In the genomic region with DNA sequence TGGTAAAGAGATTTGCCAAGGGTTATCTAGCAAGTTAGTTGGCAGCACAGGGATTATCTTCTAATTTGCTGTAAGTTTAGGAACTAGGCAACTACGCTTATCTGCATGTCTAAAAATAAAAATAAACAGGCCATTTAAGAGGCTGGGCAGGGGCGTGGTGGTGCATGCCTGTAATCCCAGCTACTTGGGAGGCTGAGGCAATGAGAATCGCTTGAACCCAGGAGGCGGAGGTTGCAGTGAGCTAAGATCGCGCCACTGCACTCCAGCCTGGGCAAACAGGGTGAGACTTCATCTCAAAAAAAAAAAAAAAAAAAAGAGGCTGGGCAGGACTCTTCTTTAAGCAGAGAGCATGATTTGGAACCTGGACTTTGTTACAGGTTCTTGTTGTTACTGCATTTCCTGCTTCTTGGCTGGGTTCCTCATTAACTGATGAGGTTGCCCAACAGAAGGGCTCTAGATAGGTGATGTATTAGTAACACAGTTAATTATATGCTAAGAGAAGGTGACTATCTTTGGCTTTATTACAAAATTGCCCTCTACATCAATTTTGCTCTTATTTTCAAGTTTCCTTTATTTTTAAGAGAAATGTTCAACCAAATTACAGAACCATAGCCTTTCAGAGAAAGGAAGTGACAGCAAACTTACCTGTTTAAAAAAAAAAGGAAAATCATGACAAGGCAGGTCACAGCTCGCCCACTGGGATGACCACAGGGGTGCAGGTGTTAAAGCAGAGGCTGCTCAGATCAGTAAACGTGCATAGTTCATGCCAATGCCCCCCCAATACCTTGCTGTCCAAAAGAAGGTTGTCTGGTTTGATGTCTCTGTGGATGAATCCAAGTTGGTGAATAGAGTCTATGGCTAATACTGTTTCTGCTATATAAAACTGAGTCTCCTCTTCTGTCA, we compare ENCODE assay signal across 15 cellular contexts. TPM values are rescaled to one million over a fixed set of nuclear protein-coding genes. Genes with fewer than 3 reads are reported as not detected.
DNase-seq lines count a peak whose midpoint lies in the region; ATAC-seq, FAIRE-seq and TF ChIP-seq lines count a peak whose summit lies in the region.
"Had no signal": no experiment of that assay in that cellular context is flagged by ENCODE, and none has a peak within 500 bp of the region (broad histone marks: within the 10 kb centered on the region; RNA-seq: fewer than 3 reads in every experiment).

No MANE protein-coding gene starts in this region.

- peaks cover 82% of the 10 kb centered on the region for H3K36me3 Mint-ChIP-seq in CD8-positive, alpha-beta T cell
- peaks cover 68% of the 10 kb centered on the region for H3K36me3 Mint-ChIP-seq in activated CD8-positive, alpha-beta T cell treated with anti-CD3 and anti-CD28 coated beads, Interleukin-2, amount 10 ng/mL, durations not matched to agents 7 days and 5 days (ENCODE audit: low read depth)
- H3K36me3 Mint-ChIP-seq in GM23338 (ENCODE audit: low read depth): peaks cover 39% of the 10 kb centered on the region

- no peaks in the 10 kb centered on the region for H3K27me3 ChIP-seq in CD8-positive, alpha-beta T cell (ENCODE audit: insufficient read depth, low read length)
- no peaks in the 10 kb centered on the region for H3K27me3 ChIP-seq in HepG2 (ENCODE audit: control insufficient read depth in 1 of 2, insufficient read depth in 2 of 2, low read length in 2 of 2)
- no peaks in the 10 kb centered on the region for H3K27me3 ChIP-seq in GM23338 (ENCODE audit: insufficient read depth)
- H3K27me3 ChIP-seq: cardiac muscle cell had no signal

- ATAC-seq in CD8-positive, alpha-beta T cell: peak; percentile 47
- ATAC-seq in activated CD8-positive, alpha-beta T cell treated with anti-CD3 and anti-CD28 coated beads, Interleukin-2, amount 10 ng/mL, durations not matched to agents 7 days and 5 days: no peak
- ATAC-seq in HepG2 (peak; percentile 68), HG02981 (IDR thresholded peaks at IDR 0.05; ENCODE audit: unreplicated experiment) (no peak), GM23338 (no peak)
- ATAC-seq: activated CD4-positive, CD25-positive, alpha-beta regulatory T cell treated with anti-CD3 and anti-CD28 coated beads, Interleukin-2, amount 50 U/mL, for 24 hours had no signal

- H3K9ac ChIP-seq in HepG2 (ENCODE audit: insufficient read depth, low read depth, low read length): no peak overlapping the region

- TF ChIP-seq RAD21 in HepG2 (CRISPR knock-in tag; IDR thresholded peaks at IDR 0.05): no peak

- H3K9me2 ChIP-seq in GM23338 (ENCODE audit: insufficient read depth): no peaks in the 10 kb centered on the region

- H3K9me3 Mint-ChIP-seq in CD8-positive, alpha-beta T cell: no peaks in the 10 kb centered on the region
- no peaks in the 10 kb centered on the region for H3K9me3 Mint-ChIP-seq in activated CD8-positive, alpha-beta T cell treated with anti-CD3 and anti-CD28 coated beads, Interleukin-2, amount 10 ng/mL, durations not matched to agents 7 days and 5 days (ENCODE audit: insufficient read depth)
- 0 out of 3 replicates have a peak, but pooled peaks cover 4% of the 10 kb centered on the region for H3K9me3 Mint-ChIP-seq in GM23338
- H3K9me3 Mint-ChIP-seq: neural crest cell had no signal

- H4K20me1 ChIP-seq in HepG2 (ENCODE audit: insufficient read depth, low read length) (no peaks in the 10 kb centered on the region), GM23338 (replicated peaks; ENCODE audit: insufficient read depth) (no peaks in the 10 kb centered on the region)

- H3K4me3 ChIP-seq in CD8-positive, alpha-beta T cell (ENCODE audit: low read depth, low read length): no peak overlapping the region
- H3K4me3 ChIP-seq in HepG2 (replicated peaks in 1 of 3; ENCODE audit: insufficient read depth in 1 of 3, low read depth in 2 of 3, low read length in 3 of 3): no peak overlapping the region
- no peak overlapping the region for H3K4me3 ChIP-seq in GM23338
- H3K4me3 ChIP-seq: cardiac muscle cell had no signal

- CTCF ChIA-PET in CD8-positive, alpha-beta T cell (lab: Charles Lee): interaction anchor here (1.4 kb wide), 1 partner anchor 11 kb away, joined by 4 read pairs; no protein-coding TSS in a partner anchor
- CTCF ChIA-PET in activated CD8-positive, alpha-beta T cell treated with anti-CD3 and anti-CD28 coated beads, Interleukin-2, amount 10 ng/mL, durations not matched to agents 7 days and 5 days (lab: Charles Lee): interaction anchor here (1.7 to 1.8 kb wide), 2 partner anchors 29 to 65 kb away, joined by 4 to 5 read pairs; no protein-coding TSS in a partner anchor
- CTCF ChIA-PET in HepG2 (lab: Yijun Ruan, JAX; ENCODE audit: low intra/inter-chr PET ratio, low total read pairs): no interaction called here

- H3K4me3 Mint-ChIP-seq in CD8-positive, alpha-beta T cell: no peak overlapping the region
- H3K4me3 Mint-ChIP-seq in activated CD8-positive, alpha-beta T cell treated with anti-CD3 and anti-CD28 coated beads, Interleukin-2, amount 10 ng/mL, durations not matched to agents 7 days and 5 days: no peak overlapping the region
- H3K4me3 Mint-ChIP-seq in GM23338: no peak overlapping the region
- H3K4me3 Mint-ChIP-seq: neural crest cell had no signal

- TF ChIP-seq CTCF in CD8-positive, alpha-beta T cell (IDR thresholded peaks at IDR 0.05): no peak
- TF ChIP-seq CTCF in GM13976 (IDR thresholded peaks at IDR 0.05; ENCODE audit: borderline replicate concordance, control extremely low read depth, extremely low read depth, insufficient read depth, missing control alignments) (no peak), HepG2 (CRISPR knock-in tag; IDR thresholded peaks at IDR 0.05) (no peak), GM23338 (conservative IDR thresholded peaks at IDR 0.05; ENCODE audit: low read depth in 2 of 2) (no peak)

- peaks cover 38% of the 10 kb centered on the region for H3K36me3 ChIP-seq in CD8-positive, alpha-beta T cell (ENCODE audit: insufficient read depth, low read length)
- H3K36me3 ChIP-seq in HepG2 (replicated peaks in 1 of 2; ENCODE audit: control insufficient read depth in 1 of 2, insufficient read depth in 2 of 2, low read length in 2 of 2) (peaks cover 10 to 20% of the 10 kb centered on the region in 2 experiments), GM23338 (ENCODE audit: insufficient read depth) (peaks cover 19% of the 10 kb centered on the region)

- H3K79me2 ChIP-seq in HepG2 (ENCODE audit: insufficient read depth, low read length) (no peaks in the 10 kb centered on the region), GM23338 (replicated peaks; ENCODE audit: insufficient read depth) (no peaks in the 10 kb centered on the region)

- H3K9me3 ChIP-seq in CD8-positive, alpha-beta T cell (ENCODE audit: low read length): no peaks in the 10 kb centered on the region
- no peaks in the 10 kb centered on the region for H3K9me3 ChIP-seq in HepG2 (ENCODE audit: low read length)

- H3K27me3 Mint-ChIP-seq in CD8-positive, alpha-beta T cell (ENCODE audit: low read depth): no peaks in the 10 kb centered on the region
- no peaks in the 10 kb centered on the region for H3K27me3 Mint-ChIP-seq in activated CD8-positive, alpha-beta T cell treated with anti-CD3 and anti-CD28 coated beads, Interleukin-2, amount 10 ng/mL, durations not matched to agents 7 days and 5 days (ENCODE audit: low read depth)
- peaks cover 5% of the 10 kb centered on the region for H3K27me3 Mint-ChIP-seq in GM23338 (ENCODE audit: insufficient read depth, low read depth, poor library complexity)

- H3K4me1 Mint-ChIP-seq in CD8-positive, alpha-beta T cell (ENCODE audit: low read depth): peaks cover 50% of the 10 kb centered on the region
- peaks cover 43% of the 10 kb centered on the region for H3K4me1 Mint-ChIP-seq in activated CD8-positive, alpha-beta T cell treated with anti-CD3 and anti-CD28 coated beads, Interleukin-2, amount 10 ng/mL, durations not matched to agents 7 days and 5 days (ENCODE audit: low read depth)
- no peaks in the 10 kb centered on the region for H3K4me1 Mint-ChIP-seq in GM23338
- H3K4me1 Mint-ChIP-seq: neural crest cell had no signal

- H3K27ac Mint-ChIP-seq in CD8-positive, alpha-beta T cell: peak overlapping the region; percentile 37
- peak overlapping the region; percentile 34 for H3K27ac Mint-ChIP-seq in activated CD8-positive, alpha-beta T cell treated with anti-CD3 and anti-CD28 coated beads, Interleukin-2, amount 10 ng/mL, durations not matched to agents 7 days and 5 days
- no peak overlapping the region for H3K27ac Mint-ChIP-seq in GM23338

- no peak overlapping the region for H3K27ac ChIP-seq in CD8-positive, alpha-beta T cell (ENCODE audit: low read depth, low read length)
- peak overlapping the region; percentile 34 for H3K27ac ChIP-seq in HepG2 (ENCODE audit: extremely low read length, insufficient read depth, low read length)
- H3K27ac ChIP-seq in GM23338 (ENCODE audit: low read depth): no peak overlapping the region
- H3K27ac ChIP-seq: cardiac muscle cell had no signal

- H3F3A ChIP-seq in GM23338 (replicated peaks; ENCODE audit: low read depth): no peaks in the 10 kb centered on the region

- intact Hi-C loops in CD8-positive, alpha-beta T cell (cut with DNase I, micrococcal nuclease): no loop called here
- intact Hi-C loops in HepG2 (cut with micrococcal nuclease; ENCODE audit: unreplicated experiment): no loop called here

- no peak for DNase-seq in CD8-positive, alpha-beta T cell
- DNase-seq in GM13976 (ENCODE audit: low spot score) (peak; percentile 24), HepG2 (ENCODE audit: low spot score) (peak; percentile 30), GM23338 (ENCODE audit: low spot score) (no peak), GM03348 (ENCODE audit: low spot score) (no peak)
- no peak for DNase-seq in activated CD8-positive, alpha-beta T cell treated with anti-CD3 and anti-CD28 coated beads, Interleukin-2, amount 10 ng/mL, durations not matched to agents 7 days and 5 days
- DNase-seq: C1 segment of cervical spinal cord, IMR-90, islet precursor cell, NCI-H510A had no signal

- H2AFZ ChIP-seq in HepG2 (ENCODE audit: low read length) (no peak overlapping the region), GM23338 (no peak overlapping the region)

- peak in 1 of 2 experiments; percentile 24; a peak in 1 of 4 replicates for TF ChIP-seq EP300 in HepG2 (IDR thresholded peaks at IDR 0.05; ENCODE audit: low read depth in 2 of 2, low read length in 2 of 2)
- no peak for TF ChIP-seq EP300 in HepG2 (CRISPR knock-in tag; IDR thresholded peaks at IDR 0.05; ENCODE audit: borderline replicate concordance)

- POLR2A ChIA-PET in CD8-positive, alpha-beta T cell (lab: Charles Lee): interaction anchor here (1.1 kb wide), 1 partner anchor 30 kb away, joined by 3 read pairs; no protein-coding TSS in a partner anchor
- POLR2A ChIA-PET in activated CD8-positive, alpha-beta T cell treated with anti-CD3 and anti-CD28 coated beads, Interleukin-2, amount 10 ng/mL, durations not matched to agents 7 days and 5 days (lab: Charles Lee): no interaction called here
- POLR2A ChIA-PET in HepG2 (lab: Yijun Ruan, JAX): interaction anchor here (1.3 kb wide), 1 partner anchor 23 kb away, joined by 3 read pairs; no protein-coding TSS in a partner anchor

- no peak for TF ChIP-seq POLR2A in HepG2 (IDR thresholded peaks at IDR 0.05; ENCODE audit: insufficient read depth in 1 of 2, low read depth in 2 of 2, low read length in 2 of 2)

- FAIRE-seq in HepG2 (lab: Jason Lieb, UNC): no peak
- FAIRE-seq: RCC 7860 had no signal

- BruUV-seq in HepG2 (replicated peaks; lab: Mats Ljungman, UMichigan): no TSS peak

- 78% methylated on average over 8 of the region's 8 CpGs for WGBS in HepG2 (ENCODE audit: low lambda C conversion rate)

- in situ Hi-C loops in GM13976 (cut with MboI; ENCODE audit: low sequenced_read_pairs, unreplicated experiment) (no loop called here), HepG2 (cut with HindIII; ENCODE audit: extremely low pct_ligation_motif_present, low pct_unique_long_range_greater_than_20kb) (no loop called here)

- peaks cover 33% of the 10 kb centered on the region for H3K4me1 ChIP-seq in CD8-positive, alpha-beta T cell (ENCODE audit: insufficient read depth, low read length)
- peaks cover 31% of the 10 kb centered on the region for H3K4me1 ChIP-seq in HepG2 (ENCODE audit: insufficient read depth, low read length)
- H3K4me1 ChIP-seq in GM23338 (ENCODE audit: insufficient read depth): no peaks in the 10 kb centered on the region

- 0 out of 2 replicates have a peak overlapping the region, but pooled peaks have one; percentile 2 for H3K4me2 ChIP-seq in HepG2 (ENCODE audit: low read depth, low read length)
- no peak overlapping the region for H3K4me2 ChIP-seq in GM23338

RNA-seq across cellular contexts. Expression of a gene that starts 32.5 kb away (rescaled TPM):
- total RNA-seq in CD8-positive, alpha-beta T cell: 10 to 100 TPM; 37.6 to 38.7 TPM
- total RNA-seq in activated CD8-positive, alpha-beta T cell treated with anti-CD3 and anti-CD28 coated beads, Interleukin-2, amount 10 ng/mL, durations not matched to agents 7 days and 5 days: 10 to 100 TPM; 53.5 to 54.4 TPM
- 20.7 and 25.5 TPM in 2 replicates for total RNA-seq in HepG2 (2016; rRNA removed; fragmentation: Illumina TruSeq; extraction: Trizol)
- total RNA-seq in HepG2 (2016; cell fraction: cytosol; rRNA removed; fragmentation: Illumina TruSeq; extraction: Trizol; ENCODE audit: low read depth): 3.6 and 4.8 TPM in 2 replicates
- 20.5 and 24.3 TPM in 2 replicates for total RNA-seq in HepG2 (2016; cell fraction: insoluble cytoplasmic fraction; rRNA removed; fragmentation: Illumina TruSeq; extraction: Trizol)
- 8.8 and 9.2 TPM in 2 replicates for total RNA-seq in HepG2 (2016; cell fraction: membrane; rRNA removed; fragmentation: Illumina TruSeq; extraction: Trizol)
- total RNA-seq in HepG2 (2016; cell fraction: nucleus; rRNA removed; fragmentation: Illumina TruSeq; extraction: Trizol): 16.9 and 18.3 TPM in 2 replicates
- 10.3 and 10.7 TPM in 2 replicates for polyA plus RNA-seq in HepG2 (2011; rRNA removed)
- polyA plus RNA-seq in HepG2 (2011; cell fraction: cytosol; rRNA removed): 5.2 and 7.9 TPM in 2 replicates
- 17.4 and 18.6 TPM in 2 replicates for polyA plus RNA-seq in HepG2 (2011; cell fraction: nucleus; rRNA removed)
- polyA plus RNA-seq in HepG2 (2012): 14.4 and 14.8 TPM in 2 replicates
- polyA plus RNA-seq in HepG2 (2016; cell fraction: cytosol; fragmentation: Illumina TruSeq; extraction: Trizol; ENCODE audit: low read depth): 1.2 and 1.3 TPM in 2 replicates
- polyA plus RNA-seq in HepG2 (2016; cell fraction: insoluble cytoplasmic fraction; fragmentation: Illumina TruSeq; extraction: Trizol; ENCODE audit: low read depth): 21.9 and 22.8 TPM in 2 replicates
- polyA plus RNA-seq in HepG2 (2016; cell fraction: membrane; fragmentation: Illumina TruSeq; extraction: Trizol; ENCODE audit: low read depth): 4.0 and 4.3 TPM in 2 replicates
- 34.7 and 34.8 TPM in 2 replicates for polyA plus RNA-seq in HepG2 (2016; cell fraction: nucleus; fragmentation: Illumina TruSeq; extraction: Trizol; ENCODE audit: insufficient read depth, low read depth)
- 3.9 and 12.3 TPM in 2 replicates for polyA minus RNA-seq in HepG2 (2011; rRNA and poly(A)+ RNA removed; ENCODE audit: low replicate concordance)
- 5.2 and 7.1 TPM in 2 replicates for polyA minus RNA-seq in HepG2 (2011; cell fraction: cytosol; rRNA and poly(A)+ RNA removed)
- 11.6 and 14.5 TPM in 2 replicates for polyA minus RNA-seq in HepG2 (2011; cell fraction: nucleus; rRNA and poly(A)+ RNA removed)
- 15.2 and 17.4 TPM in 2 replicates for total RNA-seq in GM23338 (2014; rRNA removed; shearing (Covaris generic))
- polyA plus RNA-seq in GM23338 (2016; fragmentation: Nextera tagmentation; extraction: Ambion mirVana): 9.0 and 10.8 TPM in 2 replicates

Comparison
In these comparisons a context has a peak if more than half of its experiments do, and no peak if none do; other contexts are left out.
1. ATAC-seq: peak in CD8-positive, alpha-beta T cell (single experiment) and HepG2 (single experiment); none in activated CD8-positive, alpha-beta T cell treated with anti-CD3 and anti-CD28 coated beads, Interleukin-2, amount 10 ng/mL, durations not matched to agents 7 days and 5 days (single experiment), HG02981 (single experiment) and GM23338 (single experiment).
2. DNase-seq: peak in GM13976 (single experiment) and HepG2 (single experiment); none in CD8-positive, alpha-beta T cell (0 of 7), activated CD8-positive, alpha-beta T cell treated with anti-CD3 and anti-CD28 coated beads, Interleukin-2, amount 10 ng/mL, durations not matched to agents 7 days and 5 days (single experiment), GM23338 (single experiment) and GM03348 (single experiment).